In genomic region chr4:128056396-128056795, GRCh38 we compare ENCODE assay signal across 22 cellular contexts. TPM values are rescaled to one million over a fixed set of nuclear protein-coding genes. Genes with fewer than 3 reads are reported as not detected.
DNase-seq lines count a peak whose midpoint lies in the region; ATAC-seq, FAIRE-seq and TF ChIP-seq lines count a peak whose summit lies in the region.
"Had no signal": no experiment of that assay in that cellular context is flagged by ENCODE, and none has a peak within 500 bp of the region (broad histone marks: within the 10 kb centered on the region; RNA-seq: fewer than 3 reads in every experiment).

No MANE protein-coding gene starts in this region.

- H3K9ac ChIP-seq in K562 (ENCODE audit: insufficient read depth in 1 of 2, low read depth in 2 of 2, low read length in 2 of 2): no peak overlapping the region
- H3K9ac ChIP-seq: BLaER1 treated with 17β-estradiol and CSF1 and Interleukin-3, amounts not matched to agents 10 nM and 100 nM; GM23248 had no signal

- no peak for TF ChIP-seq CTCF in CD4-positive, alpha-beta T cell (IDR thresholded peaks at IDR 0.05)
- TF ChIP-seq CTCF in HEK293 (tag by site-specific recombination; IDR thresholded peaks at IDR 0.05) (no peak), K562 (IDR thresholded peaks at IDR 0.05 in 2 of 3, conservative IDR thresholded peaks at IDR 0.05 in 1 of 3; ENCODE audit: insufficient read depth in 2 of 3, low read depth in 1 of 3, low read length in 3 of 3) (no peak), osteocyte (IDR thresholded peaks at IDR 0.05) (no peak)

- H3K4me2 ChIP-seq in K562 (ENCODE audit: insufficient read depth, low read length): no peak overlapping the region
- H3K4me2 ChIP-seq: A549; BLaER1 treated with 17β-estradiol and CSF1 and Interleukin-3, amounts not matched to agents 10 nM and 100 nM had no signal

- POLR2A ChIA-PET in CD4-positive, alpha-beta T cell (lab: Charles Lee): no interaction called here
- POLR2A ChIA-PET in HEK293 (lab: Yijun Ruan, JAX): no interaction called here
- POLR2A ChIA-PET in K562 (lab: Yijun Ruan, JAX): no interaction called here

- H4K20me1 ChIP-seq in K562 (replicated peaks; ENCODE audit: control insufficient read depth, insufficient read depth, low read length): no peaks in the 10 kb centered on the region

- H2AFZ ChIP-seq in K562 (ENCODE audit: low read depth, low read length): no peak overlapping the region
- H2AFZ ChIP-seq: GM23248 had no signal

- H3K27me3 Mint-ChIP-seq in CD4-positive, alpha-beta T cell: no peaks in the 10 kb centered on the region
- H3K27me3 Mint-ChIP-seq in osteocyte (ENCODE audit: unreplicated experiment): no peaks in the 10 kb centered on the region
- H3K27me3 Mint-ChIP-seq: CD4-positive, alpha-beta memory T cell had no signal

- no peak for TF ChIP-seq POLR2A in K562 (conservative IDR thresholded peaks at IDR 0.05)

- intact Hi-C loops in CD4-positive, alpha-beta T cell (cut with DNase I, micrococcal nuclease): loop anchor here in 1 of 2 experiments (10.0 kb wide), 1 partner anchor 452 kb away; no protein-coding TSS in a partner anchor
- intact Hi-C loops in K562 (cut with micrococcal nuclease): loop anchor here (10.0 kb wide), 1 partner anchor 322 kb away; the partner anchor contains the start of gene SLC25A31

- H3K4me1 ChIP-seq in HEK293 (ENCODE audit: control insufficient read depth, insufficient read depth, low read length) (no peaks in the 10 kb centered on the region), K562 (replicated peaks in 1 of 2; ENCODE audit: control insufficient read depth in 2 of 2, insufficient read depth in 2 of 2, low read length in 2 of 2) (peaks cover 0 to 8% of the 10 kb centered on the region in 2 experiments; a peak in 3 of 5 replicates)
- H3K4me1 ChIP-seq: A549, BE2C had no signal

- H3K4me1 Mint-ChIP-seq in CD4-positive, alpha-beta T cell (ENCODE audit: low read depth): peaks cover 6% of the 10 kb centered on the region
- peaks cover 5% of the 10 kb centered on the region for H3K4me1 Mint-ChIP-seq in osteocyte (ENCODE audit: unreplicated experiment)

- CTCF ChIA-PET in CD4-positive, alpha-beta T cell (lab: Charles Lee): interaction anchor here (0.6 kb wide), 1 partner anchor 105 kb away, joined by 4 read pairs; no protein-coding TSS in a partner anchor
- CTCF ChIA-PET in HEK293 (lab: Yijun Ruan, JAX): no interaction called here
- CTCF ChIA-PET in K562 (lab: Yijun Ruan, JAX; ENCODE audit: low intra/inter-chr PET ratio): no interaction called here

- H3K36me3 ChIP-seq in HEK293 (ENCODE audit: control insufficient read depth in 2 of 2, insufficient read depth in 1 of 2, low read length in 2 of 2) (no peaks in the 10 kb centered on the region), K562 (ENCODE audit: control insufficient read depth, insufficient read depth, low read length) (no peaks in the 10 kb centered on the region)
- H3K36me3 ChIP-seq: BE2C; BLaER1 treated with 17β-estradiol and CSF1 and Interleukin-3, amounts not matched to agents 10 nM and 100 nM; HAP-1 had no signal

- no peak overlapping the region for H3K27ac Mint-ChIP-seq in CD4-positive, alpha-beta T cell
- no peak overlapping the region for H3K27ac Mint-ChIP-seq in osteocyte (ENCODE audit: unreplicated experiment)
- H3K27ac Mint-ChIP-seq: CD14-positive monocyte; CD4-positive, alpha-beta memory T cell had no signal

- in situ Hi-C loops in K562 (cut with MboI): no loop called here

- no peak for DNase-seq in CD4-positive, alpha-beta T cell
- DNase-seq in K562 (ENCODE audit: extremely low read depth in 1 of 4, low spot score in 3 of 4): no peak
- DNase-seq in osteocyte (ENCODE audit: extremely low spot score, unreplicated experiment): peak; percentile 2
- no peak for DNase-seq in activated CD4-positive, CD25-positive, alpha-beta regulatory T cell (lab: John Stamatoyannopoulos, UW)
- no peak for DNase-seq in stimulated activated CD4-positive, alpha-beta T cell treated with anti-CD3 and anti-CD28 coated beads, Interleukin-12 subunit alpha, Interleukin-12 subunit beta, amount 100 ng/mL, for 4 hours
- no peak for DNase-seq in cortex of kidney (lab: John Stamatoyannopoulos, UW)
- DNase-seq: 8988T; ACHN; AML-193; BE2C; Calu3; CD4-positive, alpha-beta memory T cell; COR-L47; DND-41; GM23248 had no signal

- H3K9me1 ChIP-seq in K562 (ENCODE audit: control insufficient read depth, insufficient read depth, low read length): no peaks in the 10 kb centered on the region

- H3K79me2 ChIP-seq in K562 (ENCODE audit: control insufficient read depth, insufficient read depth, low read length): peaks cover 4% of the 10 kb centered on the region

- H3K27ac ChIP-seq in CD4-positive, alpha-beta T cell (ENCODE audit: low read depth, low read length): no peak overlapping the region
- H3K27ac ChIP-seq in HEK293 (ENCODE audit: extremely low read depth, low read depth, low read length) (no peak overlapping the region), K562 (ENCODE audit: extremely low read depth, low read depth, low read length) (no peak overlapping the region)
- H3K27ac ChIP-seq: A549; BLaER1 treated with 17β-estradiol and CSF1 and Interleukin-3, amounts not matched to agents 10 nM and 100 nM; GM23248 had no signal

- H3K4me3 Mint-ChIP-seq in CD4-positive, alpha-beta T cell: peak overlapping the region; percentile 35
- H3K4me3 Mint-ChIP-seq in osteocyte (ENCODE audit: unreplicated experiment): no peak overlapping the region
- H3K4me3 Mint-ChIP-seq: CD14-positive monocyte; CD4-positive, alpha-beta memory T cell had no signal

- no peak for FAIRE-seq in K562 (lab: Jason Lieb, UNC)
- FAIRE-seq: A549, G401.6, GM12892 had no signal

- BruUV-seq in K562 (replicated peaks; lab: Mats Ljungman, UMichigan): no TSS peak

- TF ChIP-seq EP300 in K562 (IDR thresholded peaks at IDR 0.05; ENCODE audit: low read length): no peak

- no peaks in the 10 kb centered on the region for H3K36me3 Mint-ChIP-seq in CD4-positive, alpha-beta T cell (ENCODE audit: low read depth)
- no peaks in the 10 kb centered on the region for H3K36me3 Mint-ChIP-seq in osteocyte (ENCODE audit: unreplicated experiment)
- H3K36me3 Mint-ChIP-seq: CD14-positive monocyte had no signal

- TF ChIP-seq RAD21 in K562 (CRISPR knock-in tag; conservative IDR thresholded peaks at IDR 0.05 in 1 of 2, IDR thresholded peaks at IDR 0.05 in 1 of 2): no peak

- no peaks in the 10 kb centered on the region for H3K9me3 ChIP-seq in CD4-positive, alpha-beta T cell (ENCODE audit: control insufficient read depth, low read length)
- H3K9me3 ChIP-seq in HEK293 (ENCODE audit: control insufficient read depth, insufficient read depth, low read depth, low read length): no peaks in the 10 kb centered on the region
- no peaks in the 10 kb centered on the region for H3K9me3 ChIP-seq in K562 (replicated peaks; ENCODE audit: control insufficient read depth, insufficient read depth, low read depth, low read length)
- H3K9me3 ChIP-seq: A549; BE2C; BLaER1 treated with 17β-estradiol and CSF1 and Interleukin-3, amounts not matched to agents 10 nM and 100 nM; HAP-1 had no signal

- no peak for ATAC-seq in CD4-positive, alpha-beta T cell (ENCODE audit: poor library complexity)
- ATAC-seq in K562: no peak
- ATAC-seq: A549 had no signal

- H3K9me3 Mint-ChIP-seq in CD4-positive, alpha-beta T cell: no peaks in the 10 kb centered on the region
- H3K9me3 Mint-ChIP-seq in osteocyte (ENCODE audit: unreplicated experiment): no peaks in the 10 kb centered on the region
- H3K9me3 Mint-ChIP-seq: CD4-positive, alpha-beta memory T cell had no signal

- H3K4me3 ChIP-seq in HEK293 (ENCODE audit: low read depth, low read length): no peak overlapping the region
- H3K4me3 ChIP-seq in K562: no peak overlapping the region
- H3K4me3 ChIP-seq: A549; BLaER1 treated with 17β-estradiol and CSF1 and Interleukin-3, amounts not matched to agents 10 nM and 100 nM; GM23248; HAP-1 had no signal

- H3K27me3 ChIP-seq in CD4-positive, alpha-beta T cell (ENCODE audit: control insufficient read depth, insufficient read depth, low read length): no peaks in the 10 kb centered on the region
- no peaks in the 10 kb centered on the region for H3K27me3 ChIP-seq in K562 (ENCODE audit: control insufficient read depth in 2 of 2, insufficient read depth in 2 of 2, low read length in 2 of 2)
- H3K27me3 ChIP-seq: BE2C; BLaER1 treated with 17β-estradiol and CSF1 and Interleukin-3, amounts not matched to agents 10 nM and 100 nM had no signal

TF ChIP-seq in HEK293, 187 proteins besides CTCF, POLR2A, EP300 and RAD21:
- no peak for TF ChIP-seq ZNF768 (tag by site-specific recombination; IDR thresholded peaks at IDR 0.05)
- 0 out of 2 replicates have a peak, but pooled peaks have one; percentile 28 for TF ChIP-seq ZNF121 (tag by site-specific recombination; IDR thresholded peaks at IDR 0.05)
- no peak for TF ChIP-seq OVOL3 (tag by site-specific recombination; IDR thresholded peaks at IDR 0.05)

TF ChIP-seq in K562, 482 proteins besides CTCF, POLR2A, EP300 and RAD21 (continues in another document):
- TF ChIP-seq ZNF586 (CRISPR knock-in tag; conservative IDR thresholded peaks at IDR 0.05) (no peak), TAF9B (IDR thresholded peaks at IDR 0.05; ENCODE audit: partially characterized antibody) (no peak), SIN3A (IDR thresholded peaks at IDR 0.05; ENCODE audit: borderline replicate concordance in 2 of 2, control insufficient read depth in 1 of 2, low read depth in 2 of 2, low read length in 2 of 2) (no peak), CHD2 (IDR thresholded peaks at IDR 0.05; ENCODE audit: low read depth, low read length) (no peak), RBM15 (IDR thresholded peaks at IDR 0.05; ENCODE audit: insufficient read depth, low read length) (no peak), NR4A1 (CRISPR knock-in tag; IDR thresholded peaks at IDR 0.05) (no peak), NR4A1 (tag; IDR thresholded peaks at IDR 0.05) (no peak)

RNA-seq across cellular contexts. Expression of gene LARP1B, which starts 4.7 kb away (rescaled TPM):
- total RNA-seq in CD4-positive, alpha-beta T cell: 1 to 10 TPM; 8.4 to 8.9 TPM
- total RNA-seq in K562 (2011; cell fraction: chromatin; rRNA removed; ENCODE audit: low replicate concordance): 31.7 and 123 TPM in 2 replicates
- total RNA-seq in K562 (2011; cell fraction: nucleolus; rRNA removed): 17.0 and 23.0 TPM in 2 replicates
- total RNA-seq in K562 (2011; cell fraction: nucleoplasm; rRNA removed): 47.8 and 64.4 TPM in 2 replicates
- total RNA-seq in K562 (2014; rRNA removed) (35.9 and 41.6 TPM in 2 replicates), K562 (2014; rRNA removed; fragmentation: Illumina TruSeq; extraction: Trizol) (59.7 and 71.6 TPM in 2 replicates), K562 (2015; rRNA removed; fragmentation: Illumina TruSeq; extraction: Trizol) (54.9 and 57.3 TPM in 2 replicates), K562 (2021) (32.9 and 37.9 TPM in 2 replicates), osteocyte (18.6 and 19.8 TPM in 2 replicates)
- polyA plus RNA-seq in K562 (2011; rRNA removed) (31.0 and 36.2 TPM in 2 replicates), K562 (2014; fragmentation: Illumina TruSeq; extraction: Trizol) (44.1 and 46.6 TPM in 2 replicates), K562 (2014; fragmentation: Nextera tagmentation; extraction: Ambion mirVana) (10 to 100 TPM; 19.2 to 25.4 TPM), K562 (2014; rRNA removed) (33.2 and 35.4 TPM in 2 replicates)
- 5.4 and 11.0 TPM in 2 replicates for polyA plus RNA-seq in K562 (2011; cell fraction: cytosol; rRNA removed)
- polyA plus RNA-seq in K562 (2011; cell fraction: nucleus; rRNA removed): 16.3 and 26.4 TPM in 2 replicates
- 21.6 and 22.4 TPM in 2 replicates for polyA plus RNA-seq in K562 (2012)
- 45.7 and 51.8 TPM in 2 replicates for polyA minus RNA-seq in K562 (2011; rRNA and poly(A)+ RNA removed)
- 13.3 and 19.5 TPM in 2 replicates for polyA minus RNA-seq in K562 (2011; cell fraction: cytosol; rRNA and poly(A)+ RNA removed)
- polyA minus RNA-seq in K562 (2011; cell fraction: nucleus; rRNA and poly(A)+ RNA removed): 22.1 and 43.1 TPM in 2 replicates
